Comparison of ENCODE assay signal across 9 cellular contexts in the genomic region with DNA sequence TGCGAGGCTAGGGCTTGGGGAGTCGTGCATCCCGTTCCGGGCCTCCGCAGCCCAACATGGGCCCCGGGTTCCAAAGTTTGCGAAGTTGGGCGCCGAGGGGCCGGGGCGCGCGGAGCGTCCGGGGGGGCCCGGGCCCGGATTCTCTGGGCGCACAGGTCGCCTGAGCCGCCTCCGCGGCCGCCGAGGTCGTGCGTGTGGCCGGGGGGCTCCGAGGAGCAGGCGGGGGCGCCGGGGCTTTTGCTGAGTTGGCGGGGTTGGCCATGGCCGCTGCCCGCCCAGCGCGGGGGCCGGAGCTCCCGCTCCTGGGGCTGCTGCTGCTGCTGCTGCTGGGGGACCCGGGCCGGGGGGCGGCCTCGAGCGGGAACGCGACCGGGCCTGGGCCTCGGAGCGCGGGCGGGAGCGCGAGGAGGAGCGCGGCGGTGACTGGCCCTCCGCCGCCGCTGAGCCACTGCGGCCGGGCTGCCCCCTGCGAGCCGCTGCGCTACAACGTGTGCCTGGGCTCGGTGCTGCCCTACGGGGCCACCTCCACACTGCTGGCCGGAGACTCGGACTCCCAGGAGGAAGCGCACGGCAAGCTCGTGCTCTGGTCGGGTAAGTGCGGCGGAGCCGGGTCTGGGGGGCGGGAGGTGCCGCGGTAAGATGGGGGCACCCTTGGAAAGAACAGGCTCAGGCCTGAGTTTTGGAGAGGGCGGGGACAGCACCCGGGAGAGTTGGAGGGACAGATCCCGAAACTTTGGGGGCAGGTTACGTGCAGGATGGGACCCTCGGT. TPM values are rescaled to one million over a fixed set of nuclear protein-coding genes. Genes with fewer than 3 reads are reported as not detected.
A peak's percentile ranks its signal among the peaks of the same experiment; 100 is the strongest.
DNase-seq lines count a peak whose midpoint lies in the region; ATAC-seq and TF ChIP-seq lines count a peak whose summit lies in the region.
"Had no signal": no experiment of that assay in that cellular context is flagged by ENCODE, and none has a peak within 500 bp of the region (broad histone marks: within the 10 kb centered on the region; RNA-seq: fewer than 3 reads in every experiment).

No MANE protein-coding gene starts in this region.

- no peaks in the 10 kb centered on the region for H3K27me3 ChIP-seq in RWPE2 (ENCODE audit: insufficient read depth, poor library complexity, severe bottlenecking)
- H3K27me3 ChIP-seq in osteoblast (ENCODE audit: insufficient read depth, low read length): peaks cover 13% of the 10 kb centered on the region

- peak overlapping the region; percentile 76 for H3K4me3 ChIP-seq in RWPE2 (ENCODE audit: severe bottlenecking)
- peak overlapping the region; percentile 73 for H3K4me3 ChIP-seq in fibroblast of the aortic adventitia (ENCODE audit: low read depth, low read length)
- H3K4me3 ChIP-seq in osteoblast (ENCODE audit: insufficient read depth, low read length): peak overlapping the region; percentile 75

- H3K4me1 ChIP-seq in RWPE2 (ENCODE audit: insufficient read depth, poor library complexity, severe bottlenecking): peaks cover 4% of the 10 kb centered on the region
- H3K4me1 ChIP-seq in osteoblast (ENCODE audit: insufficient read depth, low read length): peaks cover 6% of the 10 kb centered on the region

- H3K79me2 ChIP-seq in osteoblast (ENCODE audit: insufficient read depth, low read length): no peaks in the 10 kb centered on the region

- TF ChIP-seq CTCF in RWPE2 (IDR thresholded peaks at IDR 0.05; ENCODE audit: poor library complexity, severe bottlenecking) (no peak), fibroblast of the aortic adventitia (IDR thresholded peaks at IDR 0.05; ENCODE audit: insufficient read depth, low read length) (no peak), osteoblast (IDR thresholded peaks at IDR 0.05; ENCODE audit: extremely low read depth, low read depth, low read length) (no peak)

- ATAC-seq in RWPE2 (ENCODE audit: low read depth): peak; percentile 35

- DNase-seq in NCI-H146 (lab: John Stamatoyannopoulos, UW) (peak; percentile 31), NCI-H146 treated with DMSO at 0.1 percent for 48 hours (lab: John Stamatoyannopoulos, UW; ENCODE audit: unreplicated experiment) (no peak), RWPE2 (ENCODE audit: low spot score) (no peak), fibroblast of the aortic adventitia (ENCODE audit: low read depth) (no peak), osteoblast (ENCODE audit: insufficient read length, low spot score, missing footprints) (peak; percentile 88), putamen (ENCODE audit: low spot score) (no peak)
- no peak for DNase-seq in NK-92 treated with Interleukin-12 subunit alpha and Interleukin-12 subunit beta, amount 100 ng/mL, for 24 hours (lab: John Stamatoyannopoulos, UW)
- no peak for DNase-seq in stimulated activated CD4-positive, alpha-beta T cell treated with anti-CD3 and anti-CD28 coated beads, Interleukin-4, amount 100 ng/mL, for 24 hours
- DNase-seq: CD4-positive, CD25-positive, alpha-beta regulatory T cell had no signal

- H3K27ac ChIP-seq in RWPE2 (ENCODE audit: poor library complexity, severe bottlenecking) (no peak overlapping the region), osteoblast (ENCODE audit: low read depth, low read length) (no peak overlapping the region)

- peaks cover 17% of the 10 kb centered on the region for H4K20me1 ChIP-seq in osteoblast (ENCODE audit: insufficient read depth, low read length)

- H3K36me3 ChIP-seq in RWPE2 (ENCODE audit: low read depth): no peaks in the 10 kb centered on the region
- no peaks in the 10 kb centered on the region for H3K36me3 ChIP-seq in osteoblast (ENCODE audit: insufficient read depth, low read length)

- H3K9me3 ChIP-seq in RWPE2 (ENCODE audit: severe bottlenecking) (no peaks in the 10 kb centered on the region), osteoblast (ENCODE audit: low read depth, low read length) (no peaks in the 10 kb centered on the region)

- peak overlapping the region; percentile 77 for H3K4me2 ChIP-seq in osteoblast (ENCODE audit: insufficient read depth, low read length)

- H2AFZ ChIP-seq in osteoblast (ENCODE audit: low read length): peak overlapping the region; percentile 81

RNA-seq across cellular contexts. Expression of gene SMO, which starts 0.6 kb away (rescaled TPM):
- total RNA-seq in fibroblast of the aortic adventitia (ENCODE audit: low replicate concordance) (4.2 and 24.1 TPM in 2 replicates), osteoblast (19.9 and 23.9 TPM in 2 replicates)

RNA-seq across cellular contexts. Expression of gene AHCYL2, which starts 35.8 kb away (rescaled TPM):
- total RNA-seq in fibroblast of the aortic adventitia (ENCODE audit: low replicate concordance): 12.1 and 20.3 TPM in 2 replicates
- total RNA-seq in osteoblast: 10.1 and 11.2 TPM in 2 replicates

RNA-seq across cellular contexts. Expression of gene TSPAN33, which starts 44.6 kb away (rescaled TPM):
- total RNA-seq in fibroblast of the aortic adventitia (ENCODE audit: low replicate concordance): not detected in 2 replicates
- under 0.01 and 0.36 TPM in 2 replicates for total RNA-seq in osteoblast

Comparison
In these comparisons a context has a peak if more than half of its experiments do, and no peak if none do; other contexts are left out.
1. DNase-seq: peak in NCI-H146 (single experiment) and osteoblast (single experiment); none in NCI-H146 treated with DMSO at 0.1 percent for 48 hours (single experiment), RWPE2 (single experiment), fibroblast of the aortic adventitia (single experiment), putamen (single experiment), NK-92 treated with Interleukin-12 subunit alpha and Interleukin-12 subunit beta, amount 100 ng/mL, for 24 hours (single experiment) and stimulated activated CD4-positive, alpha-beta T cell treated with anti-CD3 and anti-CD28 coated beads, Interleukin-4, amount 100 ng/mL, for 24 hours (single experiment).
2. Peak in every context shown above with its lines, with median percentiles within 50 percentile points of each other: H3K4me3 ChIP-seq.